ENCODE assay signal across 3 cellular contexts in the genomic region with DNA sequence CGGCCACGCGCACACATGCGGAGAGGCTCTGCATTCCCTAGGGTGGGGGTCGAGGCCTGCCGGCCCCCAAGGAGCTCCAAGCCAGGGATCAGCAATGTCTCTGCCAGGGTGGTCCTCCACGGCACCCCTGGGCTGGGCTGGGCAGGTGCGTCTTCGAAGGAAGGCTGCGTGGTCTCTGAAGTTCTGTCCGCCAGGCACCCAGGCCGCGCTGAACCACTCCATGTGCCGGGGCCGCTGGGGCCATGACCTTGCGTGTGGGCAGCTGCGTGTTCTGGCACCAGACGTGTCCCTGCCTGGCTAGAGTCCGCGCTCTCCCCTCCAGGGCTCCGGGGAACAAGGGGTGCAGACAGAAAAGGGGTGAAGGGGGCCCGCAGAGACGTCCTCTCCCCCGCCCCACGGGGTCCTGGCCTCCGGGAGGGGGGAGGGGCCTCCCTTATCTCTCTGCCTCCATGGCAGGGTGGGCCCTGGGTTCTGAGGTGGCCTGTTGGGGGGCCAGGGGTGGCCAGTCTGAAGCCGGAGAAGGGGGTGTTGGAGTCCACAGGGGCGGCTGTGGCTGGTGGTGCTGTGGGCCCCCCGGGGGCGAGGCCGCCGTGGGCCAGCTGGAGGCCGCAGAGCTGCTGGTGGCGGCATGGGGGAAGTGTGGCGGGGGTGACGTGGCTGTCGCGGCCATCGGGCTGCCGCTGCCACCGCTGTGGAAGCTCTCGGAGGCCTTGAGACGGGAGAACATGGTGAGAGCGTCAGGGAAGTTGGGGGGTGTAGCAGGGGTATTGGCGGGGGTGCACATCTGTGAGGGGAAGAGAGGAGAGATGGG.
TF ChIP-seq lines count a peak whose summit lies in the region.

No MANE protein-coding gene starts in this region.

TF ChIP-seq in SK-N-SH, 30 proteins besides CTCF, POLR2A, EP300 and RAD21:
- TF ChIP-seq JUND (IDR thresholded peaks at IDR 0.05) (no peak), SMC3 (IDR thresholded peaks at IDR 0.05; ENCODE audit: low read depth, low read length) (no peak), POLR2AphosphoS5 (IDR thresholded peaks at IDR 0.05; ENCODE audit: low read depth, low read length) (no peak)
- TF ChIP-seq, protein P1, sequence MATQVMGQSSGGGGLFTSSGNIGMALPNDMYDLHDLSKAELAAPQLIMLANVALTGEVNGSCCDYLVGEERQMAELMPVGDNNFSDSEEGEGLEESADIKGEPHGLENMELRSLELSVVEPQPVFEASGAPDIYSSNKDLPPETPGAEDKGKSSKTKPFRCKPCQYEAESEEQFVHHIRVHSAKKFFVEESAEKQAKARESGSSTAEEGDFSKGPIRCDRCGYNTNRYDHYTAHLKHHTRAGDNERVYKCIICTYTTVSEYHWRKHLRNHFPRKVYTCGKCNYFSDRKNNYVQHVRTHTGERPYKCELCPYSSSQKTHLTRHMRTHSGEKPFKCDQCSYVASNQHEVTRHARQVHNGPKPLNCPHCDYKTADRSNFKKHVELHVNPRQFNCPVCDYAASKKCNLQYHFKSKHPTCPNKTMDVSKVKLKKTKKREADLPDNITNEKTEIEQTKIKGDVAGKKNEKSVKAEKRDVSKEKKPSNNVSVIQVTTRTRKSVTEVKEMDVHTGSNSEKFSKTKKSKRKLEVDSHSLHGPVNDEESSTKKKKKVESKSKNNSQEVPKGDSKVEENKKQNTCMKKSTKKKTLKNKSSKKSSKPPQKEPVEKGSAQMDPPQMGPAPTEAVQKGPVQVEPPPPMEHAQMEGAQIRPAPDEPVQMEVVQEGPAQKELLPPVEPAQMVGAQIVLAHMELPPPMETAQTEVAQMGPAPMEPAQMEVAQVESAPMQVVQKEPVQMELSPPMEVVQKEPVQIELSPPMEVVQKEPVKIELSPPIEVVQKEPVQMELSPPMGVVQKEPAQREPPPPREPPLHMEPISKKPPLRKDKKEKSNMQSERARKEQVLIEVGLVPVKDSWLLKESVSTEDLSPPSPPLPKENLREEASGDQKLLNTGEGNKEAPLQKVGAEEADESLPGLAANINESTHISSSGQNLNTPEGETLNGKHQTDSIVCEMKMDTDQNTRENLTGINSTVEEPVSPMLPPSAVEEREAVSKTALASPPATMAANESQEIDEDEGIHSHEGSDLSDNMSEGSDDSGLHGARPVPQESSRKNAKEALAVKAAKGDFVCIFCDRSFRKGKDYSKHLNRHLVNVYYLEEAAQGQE (IDR thresholded peaks at IDR 0.05; ENCODE audit: low read depth, low read length): no peak
- TF ChIP-seq, protein P2, sequence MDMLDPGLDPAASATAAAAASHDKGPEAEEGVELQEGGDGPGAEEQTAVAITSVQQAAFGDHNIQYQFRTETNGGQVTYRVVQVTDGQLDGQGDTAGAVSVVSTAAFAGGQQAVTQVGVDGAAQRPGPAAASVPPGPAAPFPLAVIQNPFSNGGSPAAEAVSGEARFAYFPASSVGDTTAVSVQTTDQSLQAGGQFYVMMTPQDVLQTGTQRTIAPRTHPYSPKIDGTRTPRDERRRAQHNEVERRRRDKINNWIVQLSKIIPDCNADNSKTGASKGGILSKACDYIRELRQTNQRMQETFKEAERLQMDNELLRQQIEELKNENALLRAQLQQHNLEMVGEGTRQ (IDR thresholded peaks at IDR 0.05; ENCODE audit: borderline replicate concordance, low read depth, low read length): no peak

TF ChIP-seq in SK-N-SH treated with all-trans-retinoic acid at 6 μM for 48 hours, 23 proteins besides CTCF, POLR2A, EP300 and RAD21:
- TF ChIP-seq ARNTL (CRISPR knock-in tag; IDR thresholded peaks at IDR 0.05; ENCODE audit: borderline replicate concordance, low read depth): no peak
- no peak for TF ChIP-seq SNAI2 (CRISPR knock-in tag; IDR thresholded peaks at IDR 0.05)
- no peak for TF ChIP-seq RARB (CRISPR knock-in tag; IDR thresholded peaks at IDR 0.05)
- TF ChIP-seq ZNF8 (CRISPR knock-in tag; IDR thresholded peaks at IDR 0.05): no peak
- TF ChIP-seq BACH2 (CRISPR knock-in tag; IDR thresholded peaks at IDR 0.05; ENCODE audit: borderline replicate concordance): no peak

TF ChIP-seq in GM12878, 131 proteins besides CTCF, POLR2A, EP300 and RAD21:
- TF ChIP-seq POLR2AphosphoS5 (IDR thresholded peaks at IDR 0.05; ENCODE audit: low read length): 0 out of 2 replicates have a peak, but pooled peaks have one; percentile 15
- no peak for TF ChIP-seq PML (IDR thresholded peaks at IDR 0.05; ENCODE audit: low read length)
- TF ChIP-seq FOS (IDR thresholded peaks at IDR 0.05; ENCODE audit: borderline replicate concordance, extremely low read depth, insufficient read length): no peak
- no peak for TF ChIP-seq ZSCAN29 (IDR thresholded peaks at IDR 0.05)
- TF ChIP-seq RUNX3 (IDR thresholded peaks at IDR 0.05; ENCODE audit: low read length): no peak
